ENCODE assay signal across 10 cellular contexts in genomic region chr11:3903207-3903896, GRCh38. TPM values are rescaled to one million over a fixed set of nuclear protein-coding genes. Genes with fewer than 3 reads are reported as not detected.
DNase-seq lines count a peak whose midpoint lies in the region; ATAC-seq and TF ChIP-seq lines count a peak whose summit lies in the region.
"Had no signal": no experiment of that assay in that cellular context is flagged by ENCODE, and none has a peak within 500 bp of the region (broad histone marks: within the 10 kb centered on the region; RNA-seq: fewer than 3 reads in every experiment).

No MANE protein-coding gene starts in this region.

- BruUV-seq in OCI-LY7 (replicated peaks; lab: Mats Ljungman, UMichigan) = no TSS peak

- H2AFZ ChIP-seq in GM23338 = no peak overlapping the region
- no peak overlapping the region for H2AFZ ChIP-seq in OCI-LY7 (ENCODE audit: low read length)

- H3K4me1 ChIP-seq in DOHH2 (ENCODE audit: control insufficient read depth, low read length) (peaks cover 64% of the 10 kb centered on the region), GM23338 (ENCODE audit: insufficient read depth) (no peaks in the 10 kb centered on the region; the same call in 1 of the 2 replicates), OCI-LY7 (ENCODE audit: insufficient read depth, low read length, poor library complexity, severe bottlenecking) (peaks cover 62% of the 10 kb centered on the region)

- H3K4me2 ChIP-seq in DOHH2 (ENCODE audit: low read length) (peak overlapping the region; percentile 55), GM23338 (no peak overlapping the region), OCI-LY7 (ENCODE audit: low read length) (peak overlapping the region; percentile 71)

- CTCF ChIA-PET in OCI-LY7 (lab: Charles Lee; ENCODE audit: unreplicated experiment) = interaction anchor here (1.4 kb wide), 1 partner anchor 49 kb away, joined by 6 read pairs; the partner anchor contains the start of gene STIM1

- in situ Hi-C loops in KBM-7 (cut with MboI; ENCODE audit: low pct_unique_long_range_greater_than_20kb, low sequenced_read_pairs) = no loop called here

- H3K36me3 Mint-ChIP-seq in GM23338 (ENCODE audit: low read depth) = peaks cover 6% of the 10 kb centered on the region; the same call in 2 of the 3 replicates

- H3K27me3 Mint-ChIP-seq in GM23338 (ENCODE audit: insufficient read depth, low read depth, poor library complexity) = peaks cover 3% of the 10 kb centered on the region

- intact Hi-C loops in OCI-LY7 (cut with micrococcal nuclease; ENCODE audit: unreplicated experiment) = no loop called here

- POLR2A ChIA-PET in OCI-LY7 (lab: Charles Lee) = interaction anchor here (0.6 to 2.9 kb wide), 10 partner anchors 9 to 1131 kb away, joined by 3 to 12 read pairs (median 4); partner anchors contain the start of gene STIM1

- H3K9me3 ChIP-seq in DOHH2 (ENCODE audit: control insufficient read depth, insufficient read depth, low read length) = no peaks in the 10 kb centered on the region
- H3K9me3 ChIP-seq in OCI-LY7 (ENCODE audit: low read length) = no peaks in the 10 kb centered on the region

- peaks cover 22% of the 10 kb centered on the region for H3K79me2 ChIP-seq in DOHH2 (ENCODE audit: control insufficient read depth, low read length)
- H3K79me2 ChIP-seq in GM23338 (replicated peaks; ENCODE audit: insufficient read depth) = no peaks in the 10 kb centered on the region
- H3K79me2 ChIP-seq in OCI-LY7 (ENCODE audit: insufficient read depth, low read depth, low read length) = peaks cover 33% of the 10 kb centered on the region; the same call in 1 of the 2 replicates

- H3K4me1 Mint-ChIP-seq in GM23338 = peaks cover 20% of the 10 kb centered on the region

- TF ChIP-seq CTCF in DOHH2 (IDR thresholded peaks at IDR 0.05; ENCODE audit: low read depth, low read length, poor library complexity, severe bottlenecking) (no peak), GM23338 (conservative IDR thresholded peaks at IDR 0.05; ENCODE audit: low read depth in 2 of 2) (no peak), OCI-LY7 (conservative IDR thresholded peaks at IDR 0.05; ENCODE audit: low read length) (no peak)

- H3K4me3 Mint-ChIP-seq in GM23338 = no peak overlapping the region

- ATAC-seq in GM23338 = no peak

- no peaks in the 10 kb centered on the region for H3K9me2 ChIP-seq in DOHH2 (replicated peaks; ENCODE audit: control insufficient read depth, low read length)
- H3K9me2 ChIP-seq in GM23338 (ENCODE audit: insufficient read depth) = no peaks in the 10 kb centered on the region
- H3K9me2 ChIP-seq in OCI-LY7 (ENCODE audit: insufficient read depth, low read length) = no peaks in the 10 kb centered on the region

- H3K27me3 ChIP-seq in DOHH2 (ENCODE audit: control insufficient read depth, low read length) = no peaks in the 10 kb centered on the region
- no peaks in the 10 kb centered on the region for H3K27me3 ChIP-seq in GM23338 (ENCODE audit: insufficient read depth)

- H3K4me3 ChIP-seq in DOHH2 (ENCODE audit: low read length) (peak overlapping the region; percentile 44), GM23338 (no peak overlapping the region), OCI-LY7 (ENCODE audit: low read depth, low read length, poor library complexity, severe bottlenecking) (peak overlapping the region; percentile 6)

- 0 out of 2 replicates have a peak overlapping the region, but pooled peaks have one; percentile 43 for H3K27ac Mint-ChIP-seq in GM23338

- no peaks in the 10 kb centered on the region for H3K36me3 ChIP-seq in DOHH2 (ENCODE audit: control insufficient read depth, low read length)
- no peaks in the 10 kb centered on the region for H3K36me3 ChIP-seq in GM23338 (ENCODE audit: insufficient read depth)
- H3K36me3 ChIP-seq in OCI-LY7 (ENCODE audit: insufficient read depth, low read length) = no peaks in the 10 kb centered on the region

- H3F3A ChIP-seq in DOHH2 (ENCODE audit: control insufficient read depth, insufficient read depth) (no peaks in the 10 kb centered on the region), GM23338 (replicated peaks; ENCODE audit: low read depth) (no peaks in the 10 kb centered on the region)

- H3K9me3 Mint-ChIP-seq in GM23338 = peaks cover 16% of the 10 kb centered on the region; the same call in 2 of the 3 replicates

- H4K20me1 ChIP-seq in DOHH2 (ENCODE audit: control insufficient read depth, insufficient read depth, low read depth, low read length) (0 out of 2 replicates have a peak, but pooled peaks cover 4% of the 10 kb centered on the region), GM23338 (replicated peaks; ENCODE audit: insufficient read depth) (no peaks in the 10 kb centered on the region), OCI-LY7 (ENCODE audit: insufficient read depth, low read length) (no peaks in the 10 kb centered on the region; the same call in 1 of the 2 replicates)

- DNase-seq in GM23338 (ENCODE audit: low spot score) (no peak), OCI-LY7 (ENCODE audit: low spot score) (peak; percentile 56), lung microvascular endothelial cell (ENCODE audit: low read depth in 2 of 2) (peak; percentile 19 to 33), retina (no peak), T-helper 1 cell (no peak), KBM-7 (no peak)
- no peak for DNase-seq in NK-92 treated with Interleukin-12 subunit alpha and Interleukin-12 subunit beta, amount 100 ng/mL, for 24 hours (lab: John Stamatoyannopoulos, UW)
- DNase-seq: hippocampal formation had no signal

- H3K27ac ChIP-seq in DOHH2 (ENCODE audit: low read depth, low read length) (no peak overlapping the region), GM23338 (ENCODE audit: low read depth) (no peak overlapping the region), OCI-LY7 (ENCODE audit: low read depth, low read length, poor library complexity, severe bottlenecking) (no peak overlapping the region)
- H3K27ac ChIP-seq: RWPE1 had no signal

TF ChIP-seq in GM23338, 12 proteins besides CTCF, POLR2A, EP300 and RAD21:
- TF ChIP-seq STAT1 (IDR thresholded peaks at IDR 0.05; ENCODE audit: unreplicated experiment) (no peak), ZNF114 (CRISPR knock-in tag; IDR thresholded peaks at IDR 0.05) (no peak), ETS1 (IDR thresholded peaks at IDR 0.05) (no peak), POLR2AphosphoS5 (IDR thresholded peaks at IDR 0.05; ENCODE audit: low read depth) (no peak), REST (IDR thresholded peaks at IDR 0.05; ENCODE audit: unreplicated experiment) (no peak), JUNB (IDR thresholded peaks at IDR 0.05; ENCODE audit: unreplicated experiment) (no peak)

RNA-seq across cellular contexts. Expression of gene STIM1, which starts 47.9 kb away (rescaled TPM):
- 9.3 and 14.0 TPM in 2 replicates for total RNA-seq in GM23338 (2014; rRNA removed; shearing (Covaris generic))
- 3.5 and 3.9 TPM in 2 replicates for polyA plus RNA-seq in GM23338 (2016; fragmentation: Nextera tagmentation; extraction: Ambion mirVana)
- total RNA-seq in OCI-LY7 (2014; rRNA removed; shearing (Covaris generic)) = 20.9 and 21.0 TPM in 2 replicates
- total RNA-seq in OCI-LY7 (2022) (49.1 and 55.4 TPM in 2 replicates), lung microvascular endothelial cell (16.1 and 32.7 TPM in 2 replicates)

Comparison
In these comparisons a context has a peak if more than half of its experiments do, and no peak if none do; other contexts are left out.
1. DNase-seq: peak in OCI-LY7 (single experiment) and lung microvascular endothelial cell (2 of 2); none in GM23338 (single experiment), NK-92 treated with Interleukin-12 subunit alpha and Interleukin-12 subunit beta, amount 100 ng/mL, for 24 hours (single experiment), retina (single experiment), T-helper 1 cell (0 of 5) and KBM-7 (single experiment).